Comparison of ENCODE assay signal across 8 cellular contexts in genomic region chr12:9750276-9751203, GRCh38. TPM values are rescaled to one million over a fixed set of nuclear protein-coding genes. Genes with fewer than 3 reads are reported as not detected.
DNase-seq lines count a peak whose midpoint lies in the region; ATAC-seq, FAIRE-seq and TF ChIP-seq lines count a peak whose summit lies in the region.

No MANE protein-coding gene starts in this region.

- peak; percentile 12 for FAIRE-seq in endothelial cell of umbilical vein (lab: Jason Lieb, UNC)

- peak overlapping the region in 1 of 3 experiments; percentile 39 for H3K4me3 ChIP-seq in endothelial cell of umbilical vein (replicated peaks in 1 of 3; ENCODE audit: insufficient read depth in 1 of 3, low read depth in 1 of 3, low read length in 3 of 3)
- H3K4me3 ChIP-seq in transverse colon, result no peak overlapping the region

- in situ Hi-C loops in transverse colon (cut with MboI; ENCODE audit: low pct_ligation_motif_present in 1 of 4, low pct_unique_long_range_greater_than_20kb in 1 of 4, low sequenced_read_pairs in 3 of 4), result loop anchor here in 1 of 4 donors (5.0 kb wide), 1 partner anchor 177 kb away; no protein-coding TSS in a partner anchor

- intact Hi-C loops in endothelial cell of umbilical vein (cut with micrococcal nuclease), result loop anchor here (1.0 to 10.0 kb wide), 8 partner anchors 48 to 814 kb away; partner anchors contain the start of genes CLEC12B and CLEC2B
- intact Hi-C loops in transverse colon (cut with DNase I; ENCODE audit: low total_unique reads), result no loop called here

- no peak for TF ChIP-seq EP300 in transverse colon (IDR thresholded peaks at IDR 0.05; ENCODE audit: low read depth)

- H3K27me3 ChIP-seq in endothelial cell of umbilical vein (ENCODE audit: control insufficient read depth in 2 of 2, insufficient read depth in 2 of 2, low read length in 2 of 2) (no peaks in the 10 kb centered on the region), transverse colon (no peaks in the 10 kb centered on the region)

- peak overlapping the region; percentile 76 for H3K4me2 ChIP-seq in endothelial cell of umbilical vein (ENCODE audit: insufficient read depth, low read length)

- TF ChIP-seq POLR2A in endothelial cell of umbilical vein (IDR thresholded peaks at IDR 0.05; ENCODE audit: low read depth, low read length) (no peak), transverse colon (IDR thresholded peaks at IDR 0.05) (no peak)

- peak; percentile 72 to 73 for TF ChIP-seq CTCF in endothelial cell of umbilical vein (IDR thresholded peaks at IDR 0.05; ENCODE audit: extremely low read depth in 1 of 2, insufficient read depth in 1 of 2, low read depth in 1 of 2, low read length in 2 of 2)
- peak; percentile 73 to 89 (median 85) for TF ChIP-seq CTCF in transverse colon (IDR thresholded peaks at IDR 0.05)

- H3K9me1 ChIP-seq in endothelial cell of umbilical vein (replicated peaks; ENCODE audit: control insufficient read depth, extremely low read depth, insufficient read depth, low read length), result no peaks in the 10 kb centered on the region

- peak overlapping the region; percentile 38 for H3K9ac ChIP-seq in endothelial cell of umbilical vein (replicated peaks; ENCODE audit: extremely low read depth, insufficient read depth, low read length)

- no peaks in the 10 kb centered on the region for H3K36me3 ChIP-seq in endothelial cell of umbilical vein (ENCODE audit: control insufficient read depth in 2 of 2, extremely low read depth in 1 of 2, insufficient read depth in 2 of 2, low read length in 2 of 2)
- H3K36me3 ChIP-seq in transverse colon, result no peaks in the 10 kb centered on the region

- 12 to 18% methylated on average over 15 to 20 of the region's 20 CpGs for WGBS in transverse colon (ENCODE audit: low coverage in 1 of 2), 2 donors

- H4K20me1 ChIP-seq in endothelial cell of umbilical vein (replicated peaks; ENCODE audit: control insufficient read depth, extremely low read depth, insufficient read depth, low read length), result no peaks in the 10 kb centered on the region

- H3K9me3 ChIP-seq in endothelial cell of umbilical vein (replicated peaks; ENCODE audit: control insufficient read depth, insufficient read depth, low read length), result no peaks in the 10 kb centered on the region
- no peaks in the 10 kb centered on the region for H3K9me3 ChIP-seq in transverse colon

- POLR2A ChIA-PET in endothelial cell of umbilical vein (lab: Charles Lee), result no interaction called here

- H3K4me1 ChIP-seq in endothelial cell of umbilical vein (ENCODE audit: control insufficient read depth, extremely low read depth, insufficient read depth, low read length) (peaks cover 18% of the 10 kb centered on the region), transverse colon (peaks cover 0 to 8% (median 0%) of the 10 kb centered on the region in 4 donors)

- ATAC-seq in GM18511 (IDR thresholded peaks at IDR 0.05; ENCODE audit: unreplicated experiment) (peak; percentile 81), HG03439 (IDR thresholded peaks at IDR 0.05; ENCODE audit: unreplicated experiment) (peak; percentile 60)

- no TSS peak for BruUV-seq in endothelial cell of umbilical vein (replicated peaks; lab: Mats Ljungman, UMichigan)

- H3K27ac ChIP-seq in endothelial cell of umbilical vein (ENCODE audit: insufficient read depth, low read depth, low read length) (peak overlapping the region; percentile 35), transverse colon (peak overlapping the region in 2 of 4 donors; percentile 19 to 21)

- H3K79me2 ChIP-seq in endothelial cell of umbilical vein (ENCODE audit: control insufficient read depth, insufficient read depth, low read length), result no peaks in the 10 kb centered on the region

- peak overlapping the region; percentile 84 for H2AFZ ChIP-seq in endothelial cell of umbilical vein (ENCODE audit: low read depth, low read length)

- CTCF ChIA-PET in endothelial cell of umbilical vein (lab: Charles Lee), result interaction anchor here (0.6 to 13.3 kb wide), 81 partner anchors 8 to 1013 kb away, joined by 3 to 332 read pairs (median 5); partner anchors contain the start of genes CD69, CLEC12B, CLEC1B and CLEC2A

- DNase-seq in AG20443 (ENCODE audit: low spot score) (peak; percentile 71), NCI-H510A treated with DMSO at 0.1 percent for 48 hours (lab: John Stamatoyannopoulos, UW) (peak; percentile 87), endothelial cell of umbilical vein (ENCODE audit: low read depth, low spot score) (peak; percentile 82), midbrain (lab: John Stamatoyannopoulos, UW) (peak; percentile 67), transverse colon (peak; percentile 31)
- DNase-seq in activated CD4-positive, alpha-beta T cell treated with anti-CD3 and anti-CD28 coated beads, Interleukin-2, amount 50 U/mL, for 48 hours, result peak; percentile 44 to 54

- dilution Hi-C loops in endothelial cell of umbilical vein (cut with MboI; ENCODE audit: extremely low pct_ligation_motif_present, low sequenced_read_pairs), result no loop called here

TF ChIP-seq in endothelial cell of umbilical vein, 7 proteins besides CTCF, POLR2A, EP300 and RAD21:
- TF ChIP-seq EZH2 (IDR thresholded peaks at IDR 0.05; ENCODE audit: borderline replicate concordance, low read depth, low read length, severe bottlenecking) (no peak), MYC (IDR thresholded peaks at IDR 0.05; ENCODE audit: low read depth, low read length) (no peak), MAX (IDR thresholded peaks at IDR 0.05; ENCODE audit: insufficient read depth, insufficient read length) (no peak), FOS (IDR thresholded peaks at IDR 0.05; ENCODE audit: borderline replicate concordance, insufficient read depth, low read length) (no peak), GATA2 (IDR thresholded peaks at IDR 0.05; ENCODE audit: insufficient read depth, insufficient read length, low read depth, low read length) (no peak), POLR2AphosphoS5 (IDR thresholded peaks at IDR 0.05; ENCODE audit: insufficient read depth, low read depth, low read length) (no peak), JUN (IDR thresholded peaks at IDR 0.05; ENCODE audit: borderline replicate concordance, insufficient read depth, insufficient read length, low read depth) (no peak)

RNA-seq across cellular contexts. Expression of gene CD69, which starts 10.2 kb away (rescaled TPM):
- total RNA-seq in endothelial cell of umbilical vein (0.49 and 1.2 TPM in 2 replicates), transverse colon (10 to 100 TPM in 1 of 4 donors, 1 to 10 TPM in 1, not detected in 2; 7.8 to 19.2 TPM)
- polyA plus RNA-seq in endothelial cell of umbilical vein, result 2.9 and 4.4 TPM in 2 replicates
- 3.6 and 4.4 TPM in 2 replicates for polyA plus RNA-seq in endothelial cell of umbilical vein (2011; cell fraction: cytosol; rRNA removed)
- polyA plus RNA-seq in endothelial cell of umbilical vein (2011; cell fraction: nucleus; rRNA removed), result 17.7 and 22.0 TPM in 2 replicates
- polyA plus RNA-seq in endothelial cell of umbilical vein (2012), result 20.6 and 39.3 TPM in 2 replicates
- polyA minus RNA-seq in endothelial cell of umbilical vein, result 6.4 and 7.9 TPM in 2 replicates
- not detected for polyA minus RNA-seq in endothelial cell of umbilical vein (2011; cell fraction: cytosol; rRNA and poly(A)+ RNA removed)
- polyA minus RNA-seq in endothelial cell of umbilical vein (2011; cell fraction: nucleus; rRNA and poly(A)+ RNA removed), result 11.8 and 17.0 TPM in 2 replicates

RNA-seq across cellular contexts. Expression of gene CLECL1, which starts 17.6 kb away (rescaled TPM):
- not detected in 2 replicates for total RNA-seq in endothelial cell of umbilical vein
- not detected in 2 replicates for polyA plus RNA-seq in endothelial cell of umbilical vein
- polyA plus RNA-seq in endothelial cell of umbilical vein (2011; cell fraction: cytosol; rRNA removed), result not detected in 2 replicates
- not detected in 2 replicates for polyA plus RNA-seq in endothelial cell of umbilical vein (2011; cell fraction: nucleus; rRNA removed)
- not detected in 2 replicates for polyA plus RNA-seq in endothelial cell of umbilical vein (2012)
- polyA minus RNA-seq in endothelial cell of umbilical vein, result not detected in 2 replicates
- not detected for polyA minus RNA-seq in endothelial cell of umbilical vein (2011; cell fraction: cytosol; rRNA and poly(A)+ RNA removed)
- not detected in 2 replicates for polyA minus RNA-seq in endothelial cell of umbilical vein (2011; cell fraction: nucleus; rRNA and poly(A)+ RNA removed)
- 1 to 10 TPM in 1 of 4 donors, not detected in 3; 2.7 TPM for total RNA-seq in transverse colon

Comparison
In these comparisons a context has a peak if more than half of its experiments do, and no peak if none do; other contexts are left out.
1. DNase-seq: peak in every context shown above with its lines; median percentile 87 in NCI-H510A treated with DMSO at 0.1 percent for 48 hours; 82 in endothelial cell of umbilical vein; 71 in AG20443; 67 in midbrain; 49 in activated CD4-positive, alpha-beta T cell treated with anti-CD3 and anti-CD28 coated beads, Interleukin-2, amount 50 U/mL, for 48 hours; 31 in transverse colon.